ENCODE assay signal across 9 cellular contexts in the genomic region with DNA sequence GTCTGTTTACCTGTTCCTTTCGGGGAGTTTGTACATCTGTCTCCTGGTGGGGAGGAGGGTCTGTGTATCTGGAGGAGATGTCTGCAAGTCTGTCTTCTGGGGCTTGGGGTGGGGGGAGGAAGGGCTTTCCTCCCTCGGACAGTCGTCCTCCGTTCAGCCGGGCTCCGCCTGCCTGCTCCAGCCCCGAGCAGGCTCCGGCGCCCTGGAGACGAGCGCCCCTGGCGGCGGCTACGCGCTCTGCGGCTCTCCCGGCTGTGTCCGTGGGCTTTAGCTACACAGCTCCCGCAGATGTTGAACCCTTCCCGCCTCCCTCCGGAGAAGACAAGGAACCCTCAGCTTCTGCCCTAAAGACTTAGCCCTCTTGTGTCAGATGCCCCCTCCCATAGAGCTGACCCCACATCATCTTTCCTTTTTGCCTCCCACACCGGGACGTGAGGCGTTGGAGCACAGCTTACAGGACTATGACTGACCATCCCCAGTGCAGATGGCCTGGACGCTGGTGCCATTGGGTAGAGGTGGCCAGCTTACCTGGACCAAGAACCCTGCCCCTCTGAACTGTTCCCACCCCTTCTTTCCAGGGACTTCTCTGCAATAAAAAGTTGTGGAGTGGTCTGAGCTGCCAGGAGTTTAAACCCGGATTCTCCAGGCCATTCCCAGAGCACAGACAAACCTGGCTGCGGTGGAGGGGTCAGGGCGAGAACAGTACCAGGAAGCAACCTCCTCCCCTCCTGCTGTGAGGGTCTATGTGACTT. TPM values are rescaled to one million over a fixed set of nuclear protein-coding genes. Genes with fewer than 3 reads are reported as not detected.
A peak's percentile ranks its signal among the peaks of the same experiment; 100 is the strongest.
DNase-seq lines count a peak whose midpoint lies in the region; ATAC-seq, FAIRE-seq and TF ChIP-seq lines count a peak whose summit lies in the region.
"Had no signal": no experiment of that assay in that cellular context is flagged by ENCODE, and none has a peak within 500 bp of the region (broad histone marks: within the 10 kb centered on the region; RNA-seq: fewer than 3 reads in every experiment).

No MANE protein-coding gene starts in this region.

- H3K36me3 ChIP-seq in H7 (replicated peaks; ENCODE audit: control insufficient read depth, insufficient read depth, low read length) (no peaks in the 10 kb centered on the region), bronchial epithelial cell (ENCODE audit: control insufficient read depth, insufficient read depth, low read length) (no peaks in the 10 kb centered on the region), keratinocyte (ENCODE audit: control insufficient read depth in 2 of 2, extremely low read depth in 1 of 2, insufficient read depth in 2 of 2, low read length in 2 of 2) (no peaks in the 10 kb centered on the region)

- no peaks in the 10 kb centered on the region for H3K79me2 ChIP-seq in keratinocyte (ENCODE audit: control insufficient read depth, insufficient read depth, low read length)

- no peak for ATAC-seq in HG03565 (IDR thresholded peaks at IDR 0.05; ENCODE audit: unreplicated experiment)

- peak overlapping the region; percentile 69 for H3K4me2 ChIP-seq in keratinocyte (ENCODE audit: control insufficient read depth, extremely low read depth, insufficient read depth, low read depth, low read length)

- H3K4me3 ChIP-seq in H7 (ENCODE audit: insufficient read depth, low read depth, low read length), result peak overlapping the region; percentile 9; the same call in 1 of the 2 replicates
- H3K4me3 ChIP-seq in WI38 (ENCODE audit: low read depth, low read length), result no peak overlapping the region
- H3K4me3 ChIP-seq in bronchial epithelial cell (ENCODE audit: low read depth, low read length), result peak overlapping the region; percentile 31
- H3K4me3 ChIP-seq in keratinocyte (ENCODE audit: control insufficient read depth in 2 of 3, extremely low read depth in 1 of 3, insufficient read depth in 2 of 3, low read depth in 1 of 3, low read length in 3 of 3), result peak overlapping the region in 1 of 3 experiments; percentile 23

- FAIRE-seq in D721Med (lab: Jason Lieb, UNC) (no peak), bronchial epithelial cell (lab: Jason Lieb, UNC) (peak; percentile 89), keratinocyte (lab: Jason Lieb, UNC) (peak; percentile 57)

- peaks cover 12% of the 10 kb centered on the region for H3K27me3 ChIP-seq in H7 (ENCODE audit: control insufficient read depth, insufficient read depth, low read length)
- H3K27me3 ChIP-seq in bronchial epithelial cell (ENCODE audit: control insufficient read depth, insufficient read depth, low read length), result no peaks in the 10 kb centered on the region
- H3K27me3 ChIP-seq in keratinocyte (ENCODE audit: control insufficient read depth, extremely low read depth, insufficient read depth, low read length), result no peaks in the 10 kb centered on the region

- DNase-seq in D721Med (ENCODE audit: insufficient read length, low spot score) (peak; percentile 64), H7 (peak; percentile 96), NCI-H2081 (lab: John Stamatoyannopoulos, UW) (peak; percentile 55 to 60), bronchial epithelial cell (ENCODE audit: low read depth) (peak; percentile 64), keratinocyte (ENCODE audit: low read depth, low spot score) (peak; percentile 23)
- DNase-seq in stimulated activated CD4-positive, alpha-beta T cell treated with anti-CD3 and anti-CD28 coated beads, Interleukin-15, amount 100 ng/mL, for 24 hours, result peak; percentile 80

- TF ChIP-seq CTCF in D721Med (IDR thresholded peaks at IDR 0.05; ENCODE audit: insufficient read depth, missing control alignments) (peak; percentile 70), WI38 (IDR thresholded peaks at IDR 0.05; ENCODE audit: low read depth, low read length) (peak; percentile 96), bronchial epithelial cell (IDR thresholded peaks at IDR 0.05; ENCODE audit: insufficient read depth, low read length, severe bottlenecking) (peak; percentile 100), keratinocyte (optimal IDR thresholded peaks at IDR 0.05 in 1 of 3, IDR thresholded peaks at IDR 0.05 in 1 of 3, conservative IDR thresholded peaks at IDR 0.05 in 1 of 3; ENCODE audit: extremely low read depth in 1 of 3, insufficient read depth in 2 of 3, low read length in 3 of 3) (peak; percentile 91 to 99 (median 92))

- H4K20me1 ChIP-seq in keratinocyte (ENCODE audit: control insufficient read depth, extremely low read depth, insufficient read depth, low read length), result no peaks in the 10 kb centered on the region

- dilution Hi-C loops in keratinocyte (cut with MboI; ENCODE audit: extremely low pct_ligation_motif_present, low sequenced_read_pairs), result no loop called here

- H3K9me1 ChIP-seq in keratinocyte (ENCODE audit: control insufficient read depth, extremely low read depth, insufficient read depth, low read length), result no peaks in the 10 kb centered on the region

- H3K4me1 ChIP-seq in keratinocyte (ENCODE audit: control insufficient read depth, extremely low read depth, insufficient read depth, low read length), result peaks cover 34% of the 10 kb centered on the region

- H3K9ac ChIP-seq in keratinocyte (ENCODE audit: control insufficient read depth, extremely low read depth, insufficient read depth, low read length), result peak overlapping the region; percentile 84

- H3K9me3 ChIP-seq in keratinocyte (ENCODE audit: control insufficient read depth, low read depth, low read length), result no peaks in the 10 kb centered on the region

- peak overlapping the region; percentile 99 for H3K27ac ChIP-seq in keratinocyte (ENCODE audit: control insufficient read depth, insufficient read depth, low read length)

- peak overlapping the region; percentile 85 for H2AFZ ChIP-seq in keratinocyte (ENCODE audit: control insufficient read depth, low read length)

RNA-seq across cellular contexts. Expression of a gene that starts 4.7 kb away (rescaled TPM):
- not detected in 2 replicates for total RNA-seq in H7 (2014; rRNA removed; shearing (Covaris generic))
- 0.26 TPM in 2 replicates for total RNA-seq in bronchial epithelial cell
- polyA plus RNA-seq in keratinocyte, result 0.03 TPM in 1 of 3 replicates, not detected in the others
- not detected for polyA plus RNA-seq in keratinocyte (2011; ENCODE audit: low read depth)
- not detected in 2 replicates for polyA plus RNA-seq in keratinocyte (2011; cell fraction: cytosol; rRNA removed)
- polyA plus RNA-seq in keratinocyte (2011; cell fraction: nucleus; rRNA removed), result not detected in 2 replicates
- 0.20 TPM in 1 of 2 replicates, not detected in the other for polyA plus RNA-seq in keratinocyte (2012; ENCODE audit: low replicate concordance)
- not detected in 3 replicates for polyA minus RNA-seq in keratinocyte
- not detected for polyA minus RNA-seq in keratinocyte (2011; cell fraction: cytosol; rRNA and poly(A)+ RNA removed)
- not detected in 2 replicates for polyA minus RNA-seq in keratinocyte (2011; cell fraction: nucleus; rRNA and poly(A)+ RNA removed)

RNA-seq across cellular contexts. Expression of a gene that starts 12.2 kb away (rescaled TPM):
- total RNA-seq in H7 (2014; rRNA removed; shearing (Covaris generic)), result not detected in 2 replicates
- total RNA-seq in bronchial epithelial cell, result 0.13 and 0.26 TPM in 2 replicates
- polyA plus RNA-seq in keratinocyte, result 0.03 to 0.15 TPM in 2 of 3 replicates, not detected in the other
- 0.96 TPM for polyA plus RNA-seq in keratinocyte (2011; ENCODE audit: low read depth)
- 0.04 and 0.05 TPM in 2 replicates for polyA plus RNA-seq in keratinocyte (2011; cell fraction: cytosol; rRNA removed)
- 0.09 TPM in 1 of 2 replicates, not detected in the other for polyA plus RNA-seq in keratinocyte (2011; cell fraction: nucleus; rRNA removed)
- polyA plus RNA-seq in keratinocyte (2012; ENCODE audit: low replicate concordance), result 0.09 and 0.95 TPM in 2 replicates
- 0.20 TPM in 1 of 3 replicates, not detected in the others for polyA minus RNA-seq in keratinocyte
- not detected for polyA minus RNA-seq in keratinocyte (2011; cell fraction: cytosol; rRNA and poly(A)+ RNA removed)
- polyA minus RNA-seq in keratinocyte (2011; cell fraction: nucleus; rRNA and poly(A)+ RNA removed), result not detected in 2 replicates

RNA-seq across cellular contexts. Expression of a gene that starts 42.1 kb away (rescaled TPM):
- total RNA-seq in H7 (2014; rRNA removed; shearing (Covaris generic)), result 0.10 TPM in 1 of 2 replicates, not detected in the other
- total RNA-seq in bronchial epithelial cell, result 0.13 TPM in 1 of 2 replicates, not detected in the other
- polyA plus RNA-seq in keratinocyte, result not detected in 3 replicates
- not detected for polyA plus RNA-seq in keratinocyte (2011; ENCODE audit: low read depth)
- polyA plus RNA-seq in keratinocyte (2011; cell fraction: cytosol; rRNA removed), result not detected in 2 replicates
- polyA plus RNA-seq in keratinocyte (2011; cell fraction: nucleus; rRNA removed), result not detected in 2 replicates
- polyA plus RNA-seq in keratinocyte (2012; ENCODE audit: low replicate concordance), result not detected in 2 replicates
- polyA minus RNA-seq in keratinocyte, result not detected in 3 replicates
- not detected for polyA minus RNA-seq in keratinocyte (2011; cell fraction: cytosol; rRNA and poly(A)+ RNA removed)
- polyA minus RNA-seq in keratinocyte (2011; cell fraction: nucleus; rRNA and poly(A)+ RNA removed), result not detected in 2 replicates
- total RNA-seq: dermis microvascular lymphatic vessel endothelial cell had no signal

RNA-seq across cellular contexts. Expression of a gene that starts 46.1 kb away (rescaled TPM):
- 0.80 and 1.1 TPM in 2 replicates for total RNA-seq in H7 (2014; rRNA removed; shearing (Covaris generic))
- total RNA-seq in bronchial epithelial cell, result 532 and 895 TPM in 2 replicates
- 112 to 224 TPM (median 117 TPM) in 3 replicates for polyA plus RNA-seq in keratinocyte
- 24.1 TPM for polyA plus RNA-seq in keratinocyte (2011; ENCODE audit: low read depth)
- 212 and 224 TPM in 2 replicates for polyA plus RNA-seq in keratinocyte (2011; cell fraction: cytosol; rRNA removed)
- polyA plus RNA-seq in keratinocyte (2011; cell fraction: nucleus; rRNA removed), result 226 and 228 TPM in 2 replicates
- 12.2 and 287 TPM in 2 replicates for polyA plus RNA-seq in keratinocyte (2012; ENCODE audit: low replicate concordance)
- polyA minus RNA-seq in keratinocyte, result 128 to 386 TPM (median 130 TPM) in 3 replicates
- 274 TPM for polyA minus RNA-seq in keratinocyte (2011; cell fraction: cytosol; rRNA and poly(A)+ RNA removed)
- polyA minus RNA-seq in keratinocyte (2011; cell fraction: nucleus; rRNA and poly(A)+ RNA removed), result 101 and 129 TPM in 2 replicates

Comparison
In these comparisons a context has a peak if more than half of its experiments do, and no peak if none do; other contexts are left out.
1. DNase-seq: peak in every context shown above with its lines; median percentile 96 in H7; 80 in stimulated activated CD4-positive, alpha-beta T cell treated with anti-CD3 and anti-CD28 coated beads, Interleukin-15, amount 100 ng/mL, for 24 hours; 64 in D721Med; 64 in bronchial epithelial cell; 58 in NCI-H2081; 23 in keratinocyte.